In genomic region chr5:55994502-55994997, GRCh38 we compare ENCODE assay signal across 1 cellular context.
TF ChIP-seq lines count a peak whose summit lies in the region.

IL6ST (minus strand) TSS chr5:55994963; CDS start chr5:55976278, 18,685 bp downstream.

TF ChIP-seq in HepG2, 621 proteins besides CTCF, POLR2A, EP300 and RAD21 (continued from another document and continues in another):
- TF ChIP-seq ZNF687 (CRISPR knock-in tag; IDR thresholded peaks at IDR 0.05) (no peak), ADNP (CRISPR knock-in tag; IDR thresholded peaks at IDR 0.05) (no peak), GABPB1 (CRISPR knock-in tag; IDR thresholded peaks at IDR 0.05) (no peak), NFE2 (CRISPR knock-in tag; IDR thresholded peaks at IDR 0.05) (no peak), ZSCAN12 (CRISPR knock-in tag; IDR thresholded peaks at IDR 0.05) (no peak), ZNF816 (CRISPR knock-in tag; IDR thresholded peaks at IDR 0.05; ENCODE audit: borderline replicate concordance) (no peak), THYN1 (CRISPR knock-in tag; IDR thresholded peaks at IDR 0.05; ENCODE audit: borderline replicate concordance, low read depth) (0 out of 2 replicates have a peak, but pooled peaks have one; percentile 95), ZNF430 (CRISPR knock-in tag; IDR thresholded peaks at IDR 0.05) (peak; percentile 6; the same call in 1 of the 2 replicates), ZBTB26 (CRISPR knock-in tag; IDR thresholded peaks at IDR 0.05; ENCODE audit: borderline replicate concordance) (no peak), AGO2 (optimal IDR thresholded peaks at IDR 0.05; ENCODE audit: low read depth, low read length) (peak; percentile 86), CBX5 (CRISPR knock-in tag; IDR thresholded peaks at IDR 0.05; ENCODE audit: borderline replicate concordance) (no peak), HIVEP1 (CRISPR knock-in tag; IDR thresholded peaks at IDR 0.05) (no peak), ZSCAN31 (CRISPR knock-in tag; IDR thresholded peaks at IDR 0.05; ENCODE audit: low read depth) (0 out of 2 replicates have a peak, but pooled peaks have one; percentile 81), MXI1 (IDR thresholded peaks at IDR 0.05; ENCODE audit: borderline replicate concordance, low read depth, low read length) (peak; percentile 70; the same call in 1 of the 3 replicates), ZNF501 (CRISPR knock-in tag; IDR thresholded peaks at IDR 0.05) (0 out of 2 replicates have a peak, but pooled peaks have one; percentile 1), YY1 (IDR thresholded peaks at IDR 0.05; ENCODE audit: insufficient read depth, insufficient replicate concordance, low read depth, low read length) (no peak), HNF4G (IDR thresholded peaks at IDR 0.05; ENCODE audit: borderline replicate concordance, low read depth, low read length) (no peak; the same call in 1 of the 2 replicates), HNF4G (CRISPR knock-in tag; IDR thresholded peaks at IDR 0.05; ENCODE audit: borderline replicate concordance, low read depth) (no peak), ISX (CRISPR knock-in tag; conservative IDR thresholded peaks at IDR 0.05) (no peak), ZNF597 (CRISPR knock-in tag; IDR thresholded peaks at IDR 0.05) (no peak), MTF2 (CRISPR knock-in tag; IDR thresholded peaks at IDR 0.05; ENCODE audit: borderline replicate concordance) (no peak), IRF1 (CRISPR knock-in tag; IDR thresholded peaks at IDR 0.05; ENCODE audit: low read depth) (no peak), ZFYVE20 (CRISPR knock-in tag; IDR thresholded peaks at IDR 0.05; ENCODE audit: borderline replicate concordance, low read depth) (peak; percentile 31; the same call in 1 of the 2 replicates), NFYB (CRISPR knock-in tag; IDR thresholded peaks at IDR 0.05) (no peak), SALL2 (CRISPR knock-in tag; IDR thresholded peaks at IDR 0.05) (no peak), ZBTB42 (CRISPR knock-in tag; IDR thresholded peaks at IDR 0.05) (no peak), ATF6 (CRISPR knock-in tag; conservative IDR thresholded peaks at IDR 0.05) (no peak), CCDC6 (CRISPR knock-in tag; IDR thresholded peaks at IDR 0.05) (peak; percentile 72; the same call in 1 of the 2 replicates), CREB1 (IDR thresholded peaks at IDR 0.05) (no peak), CREB1 (CRISPR knock-in tag; IDR thresholded peaks at IDR 0.05) (no peak), ZSCAN20 (CRISPR knock-in tag; IDR thresholded peaks at IDR 0.05; ENCODE audit: borderline replicate concordance) (peak; percentile 74; the same call in 1 of the 2 replicates), ZNF18 (CRISPR knock-in tag; IDR thresholded peaks at IDR 0.05; ENCODE audit: insufficient replicate concordance) (no peak), GATAD2A (CRISPR knock-in tag; IDR thresholded peaks at IDR 0.05) (no peak), ZNF670 (CRISPR knock-in tag; IDR thresholded peaks at IDR 0.05; ENCODE audit: borderline replicate concordance) (0 out of 2 replicates have a peak, but pooled peaks have one; percentile 10), MTA3 (CRISPR knock-in tag; IDR thresholded peaks at IDR 0.05) (no peak), ZNF326 (CRISPR knock-in tag; IDR thresholded peaks at IDR 0.05; ENCODE audit: borderline replicate concordance) (no peak), RBM39 (IDR thresholded peaks at IDR 0.05; ENCODE audit: low read depth, low read length, poor library complexity, severe bottlenecking) (no peak), ZNF878 (CRISPR knock-in tag; IDR thresholded peaks at IDR 0.05) (no peak), WIZ (CRISPR knock-in tag; IDR thresholded peaks at IDR 0.05) (no peak), ZNF790 (CRISPR knock-in tag; IDR thresholded peaks at IDR 0.05; ENCODE audit: borderline replicate concordance) (0 out of 2 replicates have a peak, but pooled peaks have one; percentile 12), NAIF1 (CRISPR knock-in tag; IDR thresholded peaks at IDR 0.05; ENCODE audit: borderline replicate concordance) (no peak), MTA1 (CRISPR knock-in tag; IDR thresholded peaks at IDR 0.05; ENCODE audit: borderline replicate concordance) (no peak), ZBTB1 (CRISPR knock-in tag; IDR thresholded peaks at IDR 0.05; ENCODE audit: borderline replicate concordance) (no peak), ZNF740 (CRISPR knock-in tag; IDR thresholded peaks at IDR 0.05) (0 out of 2 replicates have a peak, but pooled peaks have one; percentile 8), HMGA1 (CRISPR knock-in tag; conservative IDR thresholded peaks at IDR 0.05) (no peak), POLR2G (IDR thresholded peaks at IDR 0.05; ENCODE audit: low read depth, low read length) (peak; percentile 88), ZNF263 (CRISPR knock-in tag; IDR thresholded peaks at IDR 0.05) (0 out of 2 replicates have a peak, but pooled peaks have one; percentile 15), ZNF354B (CRISPR knock-in tag; IDR thresholded peaks at IDR 0.05) (peak; percentile 85; the same call in 1 of the 2 replicates), MTERF4 (CRISPR knock-in tag; IDR thresholded peaks at IDR 0.05) (peak; percentile 55; the same call in 1 of the 2 replicates), ZNF180 (CRISPR knock-in tag; IDR thresholded peaks at IDR 0.05; ENCODE audit: borderline replicate concordance, low read depth) (no peak)
